In genomic region chr12:31951008-31951407, GRCh38 we compare ENCODE assay signal across 26 cellular contexts.
DNase-seq lines count a peak whose midpoint lies in the region; ATAC-seq and TF ChIP-seq lines count a peak whose summit lies in the region.
"Had no signal": no experiment of that assay in that cellular context is flagged by ENCODE, and none has a peak within 500 bp of the region (broad histone marks: within the 10 kb centered on the region; RNA-seq: fewer than 3 reads in every experiment).

No MANE protein-coding gene starts in this region.

- H3K4me1 Mint-ChIP-seq in activated naive CD4-positive, alpha-beta T cell treated with anti-CD3 and anti-CD28 coated beads, Interleukin-2, amount 10 ng/mL, durations not matched to agents 7 days and 5 days: peaks cover 16% of the 10 kb centered on the region
- peaks cover 42% of the 10 kb centered on the region for H3K4me1 Mint-ChIP-seq in memory B cell

- H3K9ac ChIP-seq in SU-DHL-6 (ENCODE audit: low read length): peak overlapping the region; percentile 39
- H3K9ac ChIP-seq: SK-N-SH had no signal

- no peaks in the 10 kb centered on the region for H3K27me3 ChIP-seq in SU-DHL-6 (ENCODE audit: low read length)

- no peaks in the 10 kb centered on the region for H3K9me2 ChIP-seq in SU-DHL-6 (replicated peaks; ENCODE audit: insufficient read depth, low read length)
- H3K9me2 ChIP-seq: SK-N-SH had no signal

- H3K4me3 Mint-ChIP-seq in activated naive CD4-positive, alpha-beta T cell treated with anti-CD3 and anti-CD28 coated beads, Interleukin-2, amount 10 ng/mL, durations not matched to agents 7 days and 5 days: no peak overlapping the region
- H3K4me3 Mint-ChIP-seq in memory B cell: peak overlapping the region; percentile 40

- H3K4me3 ChIP-seq in SU-DHL-6 (ENCODE audit: insufficient read depth, low read length, poor library complexity, severe bottlenecking): peak overlapping the region; percentile 42
- H3K4me3 ChIP-seq: thoracic aorta had no signal

- H3K27ac Mint-ChIP-seq in activated naive CD4-positive, alpha-beta T cell treated with anti-CD3 and anti-CD28 coated beads, Interleukin-2, amount 10 ng/mL, durations not matched to agents 7 days and 5 days: peak overlapping the region; percentile 49
- H3K27ac Mint-ChIP-seq in memory B cell: peak overlapping the region; percentile 86

- in situ Hi-C loops in ACHN (cut with HindIII; ENCODE audit: low pct_ligation_motif_present, low pct_unique_long_range_greater_than_20kb, low sequenced_read_pairs): loop anchor here (25.0 kb wide), 1 partner anchor 289 kb away; the partner anchor contains the start of gene ETFBKMT

- peaks cover 49% of the 10 kb centered on the region for H3K9me3 Mint-ChIP-seq in activated naive CD4-positive, alpha-beta T cell treated with anti-CD3 and anti-CD28 coated beads, Interleukin-2, amount 10 ng/mL, durations not matched to agents 7 days and 5 days
- H3K9me3 Mint-ChIP-seq in memory B cell: peaks cover 17% of the 10 kb centered on the region

- peak overlapping the region; percentile 60 for H3K4me2 ChIP-seq in SU-DHL-6 (ENCODE audit: low read depth, low read length, poor library complexity, severe bottlenecking)
- H3K4me2 ChIP-seq: SK-N-SH had no signal

- no peak for TF ChIP-seq CTCF in SU-DHL-6 (IDR thresholded peaks at IDR 0.05; ENCODE audit: insufficient read depth, low read length, poor library complexity, severe bottlenecking)

- no peaks in the 10 kb centered on the region for H3K36me3 ChIP-seq in SU-DHL-6 (ENCODE audit: low read length)
- H3K36me3 ChIP-seq: thoracic aorta had no signal

- no peak overlapping the region for H2AFZ ChIP-seq in SU-DHL-6 (ENCODE audit: low read depth, low read length, severe bottlenecking)

- H3K9me3 ChIP-seq in SU-DHL-6 (ENCODE audit: insufficient read depth, low read length): no peaks in the 10 kb centered on the region
- H3K9me3 ChIP-seq: SK-N-SH, thoracic aorta had no signal

- H4K20me1 ChIP-seq in SU-DHL-6 (ENCODE audit: low read depth, low read length): no peaks in the 10 kb centered on the region

- H3K79me2 ChIP-seq in SU-DHL-6 (ENCODE audit: insufficient read depth, low read length): no peaks in the 10 kb centered on the region

- H3K36me3 Mint-ChIP-seq in activated naive CD4-positive, alpha-beta T cell treated with anti-CD3 and anti-CD28 coated beads, Interleukin-2, amount 10 ng/mL, durations not matched to agents 7 days and 5 days: peaks cover 36% of the 10 kb centered on the region
- H3K36me3 Mint-ChIP-seq in memory B cell: peaks cover 27% of the 10 kb centered on the region

- H3F3A ChIP-seq in SU-DHL-6 (ENCODE audit: insufficient read depth): peaks cover 44% of the 10 kb centered on the region

- ATAC-seq in memory B cell (ENCODE audit: low read depth) (peak; percentile 67), GM19395 (IDR thresholded peaks at IDR 0.05; ENCODE audit: unreplicated experiment) (no peak)
- ATAC-seq: left cardiac atrium had no signal

- H3K27ac ChIP-seq in SU-DHL-6 (ENCODE audit: low read depth, low read length): peak overlapping the region; percentile 92
- H3K27ac ChIP-seq: C4-2B, RWPE1, thoracic aorta had no signal

- DNase-seq in activated naive CD4-positive, alpha-beta T cell treated with anti-CD3 and anti-CD28 coated beads, Interleukin-2, amount 10 ng/mL, durations not matched to agents 7 days and 5 days: no peak
- DNase-seq in activated naive CD4-positive, alpha-beta T cell treated with Interleukin-2 at 50 U/mL for 16 hours: no peak
- DNase-seq in memory B cell (ENCODE audit: low spot score in 2 of 2) (no peak), ACHN (no peak), GF-D8 (lab: John Stamatoyannopoulos, UW) (no peak)
- DNase-seq: activated CD4-positive, CD25-positive, alpha-beta regulatory T cell; amniotic stem cell; DMS 273 treated with DMSO at 0.1 percent for 48 hours; effector CD4-positive, alpha-beta T cell; head of caudate nucleus; left cardiac atrium; mammary epithelial cell; NCI-H1105; NCI-H2029 treated with DMSO at 0.1 percent for 48 hours; NCI-H226; occipital lobe; retina; SK-N-SH; small intestine; stimulated activated CD4-positive, alpha-beta T cell treated with anti-CD3 and anti-CD28 coated beads, Interleukin-2, amount 100 ng/mL, for 24 hours; T-helper 9 cell had no signal

- CTCF ChIA-PET in activated naive CD4-positive, alpha-beta T cell treated with anti-CD3 and anti-CD28 coated beads, Interleukin-2, amount 10 ng/mL, durations not matched to agents 7 days and 5 days (lab: Charles Lee): no interaction called here

- no peaks in the 10 kb centered on the region for H3K27me3 Mint-ChIP-seq in activated naive CD4-positive, alpha-beta T cell treated with anti-CD3 and anti-CD28 coated beads, Interleukin-2, amount 10 ng/mL, durations not matched to agents 7 days and 5 days
- H3K27me3 Mint-ChIP-seq in memory B cell: no peaks in the 10 kb centered on the region
